ENCODE assay signal across 10 cellular contexts in genomic region chr1:192485692-192486436, GRCh38.
DNase-seq lines count a peak whose midpoint lies in the region; TF ChIP-seq lines count a peak whose summit lies in the region.
"Had no signal": no experiment of that assay in that cellular context is flagged by ENCODE, and none has a peak within 500 bp of the region (broad histone marks: within the 10 kb centered on the region; RNA-seq: fewer than 3 reads in every experiment).

No MANE protein-coding gene starts in this region.

- H3K36me3 ChIP-seq in brain microvascular endothelial cell (replicated peaks) (no peaks in the 10 kb centered on the region), kidney epithelial cell (ENCODE audit: control insufficient read depth, insufficient read depth, low read length) (no peaks in the 10 kb centered on the region), tibial nerve (no peaks in the 10 kb centered on the region)
- H3K36me3 ChIP-seq: neutrophil had no signal

- no peaks in the 10 kb centered on the region for H3K9me3 ChIP-seq in tibial nerve
- H3K9me3 ChIP-seq: neutrophil had no signal

- H3K4me3 ChIP-seq in brain microvascular endothelial cell (ENCODE audit: low read depth, low read length) (no peak overlapping the region), kidney epithelial cell (ENCODE audit: low read depth, low read length) (no peak overlapping the region), tibial nerve (no peak overlapping the region)

- H3K27ac ChIP-seq in brain microvascular endothelial cell (peak overlapping the region; percentile 43), tibial nerve (peak overlapping the region in 2 of 4 donors; percentile 14 to 68)
- H3K27ac ChIP-seq: neutrophil had no signal

- H3K4me3 Mint-ChIP-seq in activated T-helper 2 cell treated with anti-CD3 and anti-CD28 coated beads, Interferon-gamma antibody, Interleukin-2, Interleukin-4, amounts not matched to agents 10 μg/mL and 5 μg/mL and 100 μg/mL, durations not matched to agents 14 hours and 24 hours and 36 hours (ENCODE audit: low read depth): no peak overlapping the region

- no peak for TF ChIP-seq POLR2A in tibial nerve (IDR thresholded peaks at IDR 0.05)

- DNase-seq in HS-5 (ENCODE audit: low read depth): peak; percentile 73
- DNase-seq in brain microvascular endothelial cell: peak; percentile 92
- peak; percentile 81 for DNase-seq in kidney epithelial cell (ENCODE audit: low read depth)
- peak; percentile 68 to 97 for DNase-seq in tibial nerve (ENCODE audit: low spot score in 2 of 2)
- no peak for DNase-seq in activated CD4-positive, alpha-beta T cell treated with anti-CD3 and anti-CD28 coated beads for 48 hours
- DNase-seq in activated CD8-positive, alpha-beta memory T cell treated with anti-CD3 and anti-CD28 coated beads, Interleukin-2, amount 50 U/mL, for 48 hours: no peak
- DNase-seq in NCI-H1694 treated with DMSO at 0.1 percent for 48 hours (lab: John Stamatoyannopoulos, UW): no peak
- DNase-seq in activated T-helper 2 cell treated with anti-CD3 and anti-CD28 coated beads, Interferon-gamma antibody, Interleukin-2, Interleukin-4, amounts not matched to agents 10 μg/mL and 5 μg/mL and 100 μg/mL, durations not matched to agents 14 hours and 24 hours and 36 hours (ENCODE audit: low spot score): no peak
- DNase-seq: T-helper 2 cell had no signal

- H3K4me1 ChIP-seq in tibial nerve: peaks cover 0 to 24% (median 5%) of the 10 kb centered on the region in 4 donors

- TF ChIP-seq CTCF in brain microvascular endothelial cell (IDR thresholded peaks at IDR 0.05; ENCODE audit: low read depth, low read length, missing control alignments): no peak
- no peak for TF ChIP-seq CTCF in kidney epithelial cell (IDR thresholded peaks at IDR 0.05; ENCODE audit: insufficient read depth, low read length, poor library complexity, severe bottlenecking)
- TF ChIP-seq CTCF in tibial nerve (IDR thresholded peaks at IDR 0.05): no peak

- peaks cover 5% of the 10 kb centered on the region for H3K27me3 Mint-ChIP-seq in activated T-helper 2 cell treated with anti-CD3 and anti-CD28 coated beads, Interferon-gamma antibody, Interleukin-2, Interleukin-4, amounts not matched to agents 10 μg/mL and 5 μg/mL and 100 μg/mL, durations not matched to agents 14 hours and 24 hours and 36 hours (ENCODE audit: low read depth)

- H3K27me3 ChIP-seq in brain microvascular endothelial cell (replicated peaks) (no peaks in the 10 kb centered on the region), kidney epithelial cell (ENCODE audit: control insufficient read depth, insufficient read depth, low read length) (no peaks in the 10 kb centered on the region), tibial nerve (no peaks in the 10 kb centered on the region)
- H3K27me3 ChIP-seq: neutrophil had no signal

- TF ChIP-seq EP300 in tibial nerve (IDR thresholded peaks at IDR 0.05): peak; percentile 32 to 86

- H3K27ac Mint-ChIP-seq in activated T-helper 2 cell treated with anti-CD3 and anti-CD28 coated beads, Interferon-gamma antibody, Interleukin-2, Interleukin-4, amounts not matched to agents 10 μg/mL and 5 μg/mL and 100 μg/mL, durations not matched to agents 14 hours and 24 hours and 36 hours: no peak overlapping the region

- intact Hi-C loops in activated T-helper 2 cell treated with anti-CD3 and anti-CD28 coated beads, Interferon-gamma antibody, Interleukin-2, Interleukin-4, amounts not matched to agents 10 μg/mL and 5 μg/mL and 100 μg/mL, durations not matched to agents 14 hours and 24 hours and 36 hours (cut with micrococcal nuclease): no loop called here

- in situ Hi-C loops in brain microvascular endothelial cell (cut with HindIII; ENCODE audit: low pct_ligation_motif_present, low sequenced_read_pairs): no loop called here

- H3K4me1 Mint-ChIP-seq in activated T-helper 2 cell treated with anti-CD3 and anti-CD28 coated beads, Interferon-gamma antibody, Interleukin-2, Interleukin-4, amounts not matched to agents 10 μg/mL and 5 μg/mL and 100 μg/mL, durations not matched to agents 14 hours and 24 hours and 36 hours (ENCODE audit: low read depth): no peaks in the 10 kb centered on the region

- H3K9me3 Mint-ChIP-seq in activated T-helper 2 cell treated with anti-CD3 and anti-CD28 coated beads, Interferon-gamma antibody, Interleukin-2, Interleukin-4, amounts not matched to agents 10 μg/mL and 5 μg/mL and 100 μg/mL, durations not matched to agents 14 hours and 24 hours and 36 hours: no peaks in the 10 kb centered on the region

- WGBS in tibial nerve, 2 donors: 34 to 49% methylated on average over 1 of the region's 1 CpG

- no peaks in the 10 kb centered on the region for H3K36me3 Mint-ChIP-seq in activated T-helper 2 cell treated with anti-CD3 and anti-CD28 coated beads, Interferon-gamma antibody, Interleukin-2, Interleukin-4, amounts not matched to agents 10 μg/mL and 5 μg/mL and 100 μg/mL, durations not matched to agents 14 hours and 24 hours and 36 hours (ENCODE audit: low read depth)

Comparison
In these comparisons a context has a peak if more than half of its experiments do, and no peak if none do; other contexts are left out.
1. DNase-seq: peak in HS-5 (single experiment), brain microvascular endothelial cell (single experiment), kidney epithelial cell (single experiment) and tibial nerve (2 of 2); none in activated CD4-positive, alpha-beta T cell treated with anti-CD3 and anti-CD28 coated beads for 48 hours (single experiment), activated CD8-positive, alpha-beta memory T cell treated with anti-CD3 and anti-CD28 coated beads, Interleukin-2, amount 50 U/mL, for 48 hours (single experiment), NCI-H1694 treated with DMSO at 0.1 percent for 48 hours (single experiment) and activated T-helper 2 cell treated with anti-CD3 and anti-CD28 coated beads, Interferon-gamma antibody, Interleukin-2, Interleukin-4, amounts not matched to agents 10 μg/mL and 5 μg/mL and 100 μg/mL, durations not matched to agents 14 hours and 24 hours and 36 hours (single experiment).